ENCODE assay signal across 8 cellular contexts in genomic region chr17:45052052-45052772, GRCh38. TPM values are rescaled to one million over a fixed set of nuclear protein-coding genes. Genes with fewer than 3 reads are reported as not detected.
A peak's percentile ranks its signal among the peaks of the same experiment; 100 is the strongest.
DNase-seq lines count a peak whose midpoint lies in the region; TF ChIP-seq lines count a peak whose summit lies in the region.

No MANE protein-coding gene starts in this region.

- intact Hi-C loops in activated CD4-positive, alpha-beta T cell treated with anti-CD3 and anti-CD28 coated beads, Interleukin-2, amount 10 ng/mL, durations not matched to agents 24 days and 14 days (cut with micrococcal nuclease) = no loop called here
- intact Hi-C loops in testis (cut with DNase I; ENCODE audit: low total_unique reads) = no loop called here

- H3K4me3 Mint-ChIP-seq in activated CD4-positive, alpha-beta T cell treated with anti-CD3 and anti-CD28 coated beads, Interleukin-2, amount 10 ng/mL, durations not matched to agents 24 days and 14 days = peak overlapping the region; percentile 82

- H3K36me3 ChIP-seq in effector memory CD4-positive, alpha-beta T cell (ENCODE audit: control insufficient read depth, insufficient read depth, low read length) = no peaks in the 10 kb centered on the region
- H3K36me3 ChIP-seq in muscle layer of colon (ENCODE audit: insufficient read depth, low read length) = no peaks in the 10 kb centered on the region
- no peaks in the 10 kb centered on the region for H3K36me3 ChIP-seq in testis (ENCODE audit: low read depth, missing control alignments)

- H3K27me3 Mint-ChIP-seq in activated CD4-positive, alpha-beta T cell treated with anti-CD3 and anti-CD28 coated beads, Interleukin-2, amount 10 ng/mL, durations not matched to agents 24 days and 14 days = no peaks in the 10 kb centered on the region

- peaks cover 26% of the 10 kb centered on the region for H3K4me1 Mint-ChIP-seq in activated CD4-positive, alpha-beta T cell treated with anti-CD3 and anti-CD28 coated beads, Interleukin-2, amount 10 ng/mL, durations not matched to agents 24 days and 14 days

- peak overlapping the region; percentile 57 for H3K9ac ChIP-seq in muscle layer of colon (ENCODE audit: low read length)

- peak overlapping the region; percentile 43 for H3K4me3 ChIP-seq in effector memory CD4-positive, alpha-beta T cell (ENCODE audit: insufficient read depth, low read depth, low read length, poor library complexity, severe bottlenecking)
- H3K4me3 ChIP-seq in muscle layer of colon (ENCODE audit: low read depth in 1 of 2, low read length in 2 of 2) (peak overlapping the region; percentile 28 to 53), testis (peak overlapping the region; percentile 53 to 66)

- peak; percentile 29 for DNase-seq in NCI-H2107 treated with DMSO at 0.1 percent for 48 hours (lab: John Stamatoyannopoulos, UW; ENCODE audit: unreplicated experiment)
- DNase-seq in NCI-H2107 (lab: John Stamatoyannopoulos, UW) = no peak
- DNase-seq in NCI-H2227 (lab: John Stamatoyannopoulos, UW; ENCODE audit: unreplicated experiment) = peak; percentile 67
- DNase-seq in activated CD4-positive, alpha-beta T cell treated with anti-CD3 and anti-CD28 coated beads, Interleukin-2, amount 10 ng/mL, durations not matched to agents 24 days and 14 days = peak; percentile 88
- DNase-seq in effector memory CD4-positive, alpha-beta T cell = peak; percentile 33 to 44 (median 36)
- peak; percentile 34 for DNase-seq in testis
- DNase-seq in GOT3 (lab: John Stamatoyannopoulos, UW) = no peak

- H3K9me3 ChIP-seq in effector memory CD4-positive, alpha-beta T cell (ENCODE audit: control insufficient read depth, low read length) = no peaks in the 10 kb centered on the region
- H3K9me3 ChIP-seq in muscle layer of colon (ENCODE audit: low read length) (no peaks in the 10 kb centered on the region), testis (no peaks in the 10 kb centered on the region)

- peak overlapping the region; percentile 93 for H3K27ac Mint-ChIP-seq in activated CD4-positive, alpha-beta T cell treated with anti-CD3 and anti-CD28 coated beads, Interleukin-2, amount 10 ng/mL, durations not matched to agents 24 days and 14 days

- TF ChIP-seq CTCF in testis (IDR thresholded peaks at IDR 0.05) = no peak

- H3K9me3 Mint-ChIP-seq in activated CD4-positive, alpha-beta T cell treated with anti-CD3 and anti-CD28 coated beads, Interleukin-2, amount 10 ng/mL, durations not matched to agents 24 days and 14 days = no peaks in the 10 kb centered on the region

- H3K27ac ChIP-seq in effector memory CD4-positive, alpha-beta T cell (ENCODE audit: insufficient read depth, low read length, poor library complexity, severe bottlenecking) = peak overlapping the region; percentile 70
- H3K27ac ChIP-seq in muscle layer of colon (ENCODE audit: low read depth, low read length) (peak overlapping the region; percentile 70), testis (peak overlapping the region; percentile 59 to 79)

- 12 to 24% methylated on average over 16 to 32 of the region's 36 CpGs for WGBS in testis, 2 donors

- H3K36me3 Mint-ChIP-seq in activated CD4-positive, alpha-beta T cell treated with anti-CD3 and anti-CD28 coated beads, Interleukin-2, amount 10 ng/mL, durations not matched to agents 24 days and 14 days (ENCODE audit: low read depth) = peaks cover 18% of the 10 kb centered on the region

- peaks cover 14% of the 10 kb centered on the region for H3K4me1 ChIP-seq in effector memory CD4-positive, alpha-beta T cell (ENCODE audit: control insufficient read depth, insufficient read depth, low read length, poor library complexity, severe bottlenecking)
- H3K4me1 ChIP-seq in muscle layer of colon (ENCODE audit: insufficient read depth, low read length) (peaks cover 11% of the 10 kb centered on the region), testis (peaks cover 16% of the 10 kb centered on the region)

- H3K27me3 ChIP-seq in effector memory CD4-positive, alpha-beta T cell (replicated peaks; ENCODE audit: control insufficient read depth, insufficient read depth, low read length, poor library complexity, severe bottlenecking) = no peaks in the 10 kb centered on the region
- H3K27me3 ChIP-seq in muscle layer of colon (ENCODE audit: control insufficient read depth in 1 of 2, insufficient read depth in 2 of 2, low read length in 2 of 2) (no peaks in the 10 kb centered on the region), testis (no peaks in the 10 kb centered on the region)

- TF ChIP-seq POLR2A in testis (IDR thresholded peaks at IDR 0.05) = no peak

RNA-seq across cellular contexts. Expression of gene DCAKD, which starts 0.8 kb away (rescaled TPM):
- total RNA-seq in activated CD4-positive, alpha-beta T cell treated with anti-CD3 and anti-CD28 coated beads, Interleukin-2, amount 10 ng/mL, durations not matched to agents 24 days and 14 days = 24.6 and 25.4 TPM in 2 replicates
- 10 to 100 TPM; 63.1 to 72.5 TPM for total RNA-seq in testis
- polyA plus RNA-seq in testis (ENCODE audit: insufficient read depth, low read depth, low replicate concordance) = 33.2 TPM

RNA-seq across cellular contexts. Expression of gene NMT1, which starts 8.9 kb away (rescaled TPM):
- total RNA-seq in activated CD4-positive, alpha-beta T cell treated with anti-CD3 and anti-CD28 coated beads, Interleukin-2, amount 10 ng/mL, durations not matched to agents 24 days and 14 days = 176 and 182 TPM in 2 replicates
- total RNA-seq in testis = 10 to 100 TPM; 76.1 to 79.0 TPM
- 143 TPM for polyA plus RNA-seq in testis (ENCODE audit: insufficient read depth, low read depth, low replicate concordance)

Comparison
In these comparisons a context has a peak if more than half of its experiments do, and no peak if none do; other contexts are left out.
1. DNase-seq: peak in NCI-H2107 treated with DMSO at 0.1 percent for 48 hours (single experiment), NCI-H2227 (single experiment), activated CD4-positive, alpha-beta T cell treated with anti-CD3 and anti-CD28 coated beads, Interleukin-2, amount 10 ng/mL, durations not matched to agents 24 days and 14 days (single experiment), effector memory CD4-positive, alpha-beta T cell (3 of 3) and testis (single experiment); none in NCI-H2107 (single experiment) and GOT3 (single experiment).
2. Peak in every context shown above with its lines, with median percentiles within 50 percentile points of each other: H3K27ac ChIP-seq and H3K4me3 ChIP-seq.